Comparison of ENCODE assay signal across 9 cellular contexts in genomic region chr15:63044077-63044644, GRCh38. TPM values are rescaled to one million over a fixed set of nuclear protein-coding genes. Genes with fewer than 3 reads are reported as not detected.
DNase-seq lines count a peak whose midpoint lies in the region; ATAC-seq, FAIRE-seq and TF ChIP-seq lines count a peak whose summit lies in the region.
"Had no signal": no experiment of that assay in that cellular context is flagged by ENCODE, and none has a peak within 500 bp of the region (broad histone marks: within the 10 kb centered on the region; RNA-seq: fewer than 3 reads in every experiment).

No MANE protein-coding gene starts in this region.

- DNase-seq in A549 (ENCODE audit: low read depth in 1 of 2, low spot score in 1 of 2), result no peak
- DNase-seq in M059J (ENCODE audit: low read depth), result peak; percentile 39
- DNase-seq in endothelial cell of umbilical vein (ENCODE audit: low read depth, low spot score), result no peak
- DNase-seq in naive thymus-derived CD4-positive, alpha-beta T cell, result no peak
- no peak for DNase-seq in immature natural killer cell
- no peak for DNase-seq in GF-D8 (lab: John Stamatoyannopoulos, UW)
- DNase-seq in T1000 (lab: John Stamatoyannopoulos, UW), result no peak

- peaks cover 57% of the 10 kb centered on the region for H3K79me2 ChIP-seq in endothelial cell of umbilical vein (ENCODE audit: control insufficient read depth, insufficient read depth, low read length)

- peaks cover 0 to 4% (median 0%) of the 10 kb centered on the region in 11 donors for H3K9me3 Mint-ChIP-seq in naive thymus-derived CD4-positive, alpha-beta T cell
- H3K9me3 Mint-ChIP-seq in immature natural killer cell, result no peaks in the 10 kb centered on the region
- H3K9me3 Mint-ChIP-seq: T-helper 1 cell treated with Interleukin-12 subunit alpha and Interleukin-12 subunit beta and Interleukin-4 antibody, amounts not matched to agents 30 μg/mL and 1 μg/mL, for 36 hours had no signal

- TSS peak; percentile 64 for BruUV-seq in endothelial cell of umbilical vein (replicated peaks; lab: Mats Ljungman, UMichigan)

- H4K20me1 ChIP-seq in endothelial cell of umbilical vein (replicated peaks; ENCODE audit: control insufficient read depth, extremely low read depth, insufficient read depth, low read length), result no peaks in the 10 kb centered on the region

- H3K9me1 ChIP-seq in endothelial cell of umbilical vein (replicated peaks; ENCODE audit: control insufficient read depth, extremely low read depth, insufficient read depth, low read length), result no peaks in the 10 kb centered on the region

- H3K4me1 Mint-ChIP-seq in naive thymus-derived CD4-positive, alpha-beta T cell, result peaks cover 8 to 32% (median 16%) of the 10 kb centered on the region in 7 donors
- H3K4me1 Mint-ChIP-seq in immature natural killer cell, result peaks cover 17 to 18% of the 10 kb centered on the region in 2 donors

- TF ChIP-seq CTCF in A549 (IDR thresholded peaks at IDR 0.05) (no peak), endothelial cell of umbilical vein (IDR thresholded peaks at IDR 0.05; ENCODE audit: extremely low read depth in 1 of 2, insufficient read depth in 1 of 2, low read depth in 1 of 2, low read length in 2 of 2) (no peak)

- H3K4me2 ChIP-seq in A549 (peak overlapping the region; percentile 93), endothelial cell of umbilical vein (ENCODE audit: insufficient read depth, low read length) (peak overlapping the region; percentile 96)

- H3K27me3 Mint-ChIP-seq in naive thymus-derived CD4-positive, alpha-beta T cell, result peaks cover 57 to 84% (median 67%) of the 10 kb centered on the region in 5 donors
- H3K27me3 Mint-ChIP-seq in immature natural killer cell (ENCODE audit: low read depth in 3 of 3), result peaks cover 18 to 45% (median 24%) of the 10 kb centered on the region in 3 donors

- peaks cover 0 to 1% (median 0%) of the 10 kb centered on the region in 5 donors for H3K36me3 Mint-ChIP-seq in naive thymus-derived CD4-positive, alpha-beta T cell
- peaks cover 0 to 5% (median 3%) of the 10 kb centered on the region in 3 donors for H3K36me3 Mint-ChIP-seq in immature natural killer cell

- H3K9me3 ChIP-seq in A549, result peaks cover 6% of the 10 kb centered on the region; the same call in 2 of the 3 replicates
- H3K9me3 ChIP-seq in endothelial cell of umbilical vein (replicated peaks; ENCODE audit: control insufficient read depth, insufficient read depth, low read length), result no peaks in the 10 kb centered on the region
- no peaks in the 10 kb centered on the region for H3K9me3 ChIP-seq in naive thymus-derived CD4-positive, alpha-beta T cell (ENCODE audit: control insufficient read depth in 2 of 3, low read length in 3 of 3)

- H2AFZ ChIP-seq in endothelial cell of umbilical vein (ENCODE audit: low read depth, low read length), result no peak overlapping the region

- POLR2A ChIA-PET in A549 (lab: Yijun Ruan, JAX), result interaction anchor here (0.5 to 7.8 kb wide), 7 partner anchors 13 to 193 kb away, joined by 3 to 98 read pairs (median 4); partner anchors contain the start of gene RPS27L
- POLR2A ChIA-PET in endothelial cell of umbilical vein (lab: Charles Lee), result interaction anchor here (0.8 to 6.6 kb wide), 4 partner anchors 148 to 262 kb away, joined by 3 to 70 read pairs (median 6); no protein-coding TSS in a partner anchor
- POLR2A ChIA-PET in naive thymus-derived CD4-positive, alpha-beta T cell (lab: Charles Lee), result no interaction called here

- no peaks in the 10 kb centered on the region for H3K27me3 ChIP-seq in endothelial cell of umbilical vein (ENCODE audit: control insufficient read depth in 2 of 2, insufficient read depth in 2 of 2, low read length in 2 of 2)
- peaks cover 17 to 29% of the 10 kb centered on the region in 2 donors for H3K27me3 ChIP-seq in naive thymus-derived CD4-positive, alpha-beta T cell (ENCODE audit: control insufficient read depth in 2 of 2, insufficient read depth in 2 of 2, low read length in 2 of 2)

- peaks cover 2 to 8% of the 10 kb centered on the region in 2 experiments for H3K36me3 ChIP-seq in endothelial cell of umbilical vein (ENCODE audit: control insufficient read depth in 2 of 2, extremely low read depth in 1 of 2, insufficient read depth in 2 of 2, low read length in 2 of 2)
- no peaks in the 10 kb centered on the region for H3K36me3 ChIP-seq in naive thymus-derived CD4-positive, alpha-beta T cell (ENCODE audit: control insufficient read depth in 2 of 3, insufficient read depth in 3 of 3, low read length in 3 of 3)

- TF ChIP-seq POLR2A in A549 (IDR thresholded peaks at IDR 0.05; ENCODE audit: low read length) (no peak), endothelial cell of umbilical vein (IDR thresholded peaks at IDR 0.05; ENCODE audit: low read depth, low read length) (no peak)

- no peak overlapping the region for H3K27ac Mint-ChIP-seq in naive thymus-derived CD4-positive, alpha-beta T cell
- H3K27ac Mint-ChIP-seq in immature natural killer cell, result no peak overlapping the region
- H3K27ac Mint-ChIP-seq: T-helper 1 cell treated with Interleukin-12 subunit alpha and Interleukin-12 subunit beta and Interleukin-4 antibody, amounts not matched to agents 30 μg/mL and 1 μg/mL, for 36 hours had no signal

- no peak for TF ChIP-seq EP300 in A549 (IDR thresholded peaks at IDR 0.05)

- ATAC-seq in A549 (no peak), HG03565 (IDR thresholded peaks at IDR 0.05; ENCODE audit: unreplicated experiment) (no peak)
- no peak for ATAC-seq in naive thymus-derived CD4-positive, alpha-beta T cell

- H3K9ac ChIP-seq in endothelial cell of umbilical vein (replicated peaks; ENCODE audit: extremely low read depth, insufficient read depth, low read length), result peak overlapping the region; percentile 97

- no peak for TF ChIP-seq RAD21 in A549 (conservative IDR thresholded peaks at IDR 0.05 in 1 of 2, IDR thresholded peaks at IDR 0.05 in 1 of 2)

- WGBS in A549 (ENCODE audit: missing lambda C conversion rate), result 2% methylated on average over 7 of the region's 7 CpGs

- H3K4me3 ChIP-seq in A549, result peak overlapping the region; percentile 87
- peak overlapping the region; percentile 77 to 95 (median 83) for H3K4me3 ChIP-seq in endothelial cell of umbilical vein (replicated peaks in 1 of 3; ENCODE audit: insufficient read depth in 1 of 3, low read depth in 1 of 3, low read length in 3 of 3)
- no peak overlapping the region for H3K4me3 ChIP-seq in naive thymus-derived CD4-positive, alpha-beta T cell (ENCODE audit: low read length)

- H3K4me3 Mint-ChIP-seq in naive thymus-derived CD4-positive, alpha-beta T cell, result peak overlapping the region in 9 of 10 donors; percentile 7 to 80 (median 49)
- H3K4me3 Mint-ChIP-seq in immature natural killer cell, result peak overlapping the region in 1 of 5 donors; percentile 26
- H3K4me3 Mint-ChIP-seq: T-helper 1 cell treated with Interleukin-12 subunit alpha and Interleukin-12 subunit beta and Interleukin-4 antibody, amounts not matched to agents 30 μg/mL and 1 μg/mL, for 36 hours had no signal

- H3K4me1 ChIP-seq in A549, result peaks cover 36% of the 10 kb centered on the region
- H3K4me1 ChIP-seq in endothelial cell of umbilical vein (ENCODE audit: control insufficient read depth, extremely low read depth, insufficient read depth, low read length), result peaks cover 42% of the 10 kb centered on the region
- peaks cover 9 to 10% of the 10 kb centered on the region in 2 donors for H3K4me1 ChIP-seq in naive thymus-derived CD4-positive, alpha-beta T cell (ENCODE audit: control insufficient read depth in 2 of 2, insufficient read depth in 2 of 2, low read length in 2 of 2)

- dilution Hi-C loops in endothelial cell of umbilical vein (cut with MboI; ENCODE audit: extremely low pct_ligation_motif_present, low sequenced_read_pairs), result no loop called here

- FAIRE-seq in A549 (lab: Jason Lieb, UNC), result peak; percentile 23
- FAIRE-seq in endothelial cell of umbilical vein (lab: Jason Lieb, UNC), result peak; percentile 68

- peak overlapping the region; percentile 94 to 97 for H3K27ac ChIP-seq in A549
- H3K27ac ChIP-seq in endothelial cell of umbilical vein (ENCODE audit: insufficient read depth, low read depth, low read length), result peak overlapping the region; percentile 87
- H3K27ac ChIP-seq in naive thymus-derived CD4-positive, alpha-beta T cell (ENCODE audit: low read depth, low read length), result no peak overlapping the region

- CTCF ChIA-PET in A549 (lab: Yijun Ruan, JAX) (interaction anchor here (0.8 to 50.6 kb wide), 18 partner anchors 10 to 265 kb away, joined by 3 to 1136 read pairs (median 4); no protein-coding TSS in a partner anchor), endothelial cell of umbilical vein (lab: Charles Lee) (interaction anchor here (0.8 to 5.5 kb wide), 8 partner anchors 87 to 261 kb away, joined by 3 to 48 read pairs (median 8); no protein-coding TSS in a partner anchor)
- CTCF ChIA-PET in naive thymus-derived CD4-positive, alpha-beta T cell (lab: Charles Lee), result no interaction called here

- intact Hi-C loops in endothelial cell of umbilical vein (cut with micrococcal nuclease), result no loop called here
- intact Hi-C loops in naive thymus-derived CD4-positive, alpha-beta T cell (cut with micrococcal nuclease), result loop anchor here in 1 of 2 donors (10.0 kb wide), 1 partner anchor 1051 kb away; the partner anchor contains the start of genes CIAO2A and SNX1

TF ChIP-seq in A549, 52 proteins besides CTCF, POLR2A, EP300 and RAD21 (continues in another document):
- TF ChIP-seq MAZ (IDR thresholded peaks at IDR 0.05; ENCODE audit: borderline replicate concordance, low read depth, low read length), result no peak

TF ChIP-seq in endothelial cell of umbilical vein, 7 proteins besides CTCF, POLR2A, EP300 and RAD21 (continues in another document):
- no peak for TF ChIP-seq MYC (IDR thresholded peaks at IDR 0.05; ENCODE audit: low read depth, low read length)

RNA-seq across cellular contexts. Expression of gene TPM1, which starts 1.6 kb away (rescaled TPM):
- polyA plus RNA-seq in A549 (2011; rRNA removed), result 777 and 894 TPM in 2 replicates
- polyA plus RNA-seq in A549 (2012; cell fraction: cytosol; rRNA removed), result 824 and 915 TPM in 2 replicates
- 678 and 876 TPM in 2 replicates for polyA plus RNA-seq in A549 (2012; cell fraction: nucleus; rRNA removed)
- polyA plus RNA-seq in A549 (2017; fragmentation: RNase III; extraction: RNeasy Plus Mini Kit Qiagen cat#74134 plus additional on column Dnase treatment), result 954 to 1,229 TPM (median 1,043 TPM) in 3 replicates
- 537 and 670 TPM in 2 replicates for polyA minus RNA-seq in A549 (2011; rRNA and poly(A)+ RNA removed)
- 1,051 and 1,337 TPM in 2 replicates for total RNA-seq in M059J (2014; rRNA removed; shearing (Covaris generic))
- total RNA-seq in endothelial cell of umbilical vein, result 558 and 678 TPM in 2 replicates
- polyA plus RNA-seq in endothelial cell of umbilical vein, result 518 and 528 TPM in 2 replicates
- 740 and 824 TPM in 2 replicates for polyA plus RNA-seq in endothelial cell of umbilical vein (2011; cell fraction: cytosol; rRNA removed)
- 2,079 and 2,156 TPM in 2 replicates for polyA plus RNA-seq in endothelial cell of umbilical vein (2011; cell fraction: nucleus; rRNA removed)
- 679 and 811 TPM in 2 replicates for polyA plus RNA-seq in endothelial cell of umbilical vein (2012)
- polyA minus RNA-seq in endothelial cell of umbilical vein, result 828 and 932 TPM in 2 replicates
- 30.8 TPM for polyA minus RNA-seq in endothelial cell of umbilical vein (2011; cell fraction: cytosol; rRNA and poly(A)+ RNA removed)
- polyA minus RNA-seq in endothelial cell of umbilical vein (2011; cell fraction: nucleus; rRNA and poly(A)+ RNA removed), result 2,251 and 2,264 TPM in 2 replicates
- 10 to 100 TPM in 4 of 5 experiments, 1 to 10 TPM in 1; 6.0 to 24.7 (median 19.2) TPM for total RNA-seq in naive thymus-derived CD4-positive, alpha-beta T cell
- 10 to 100 TPM in 1 of 2 donors, 1 to 10 TPM in 1; 8.6 to 10.9 TPM for polyA plus RNA-seq in naive thymus-derived CD4-positive, alpha-beta T cell
- polyA plus RNA-seq in immature natural killer cell, result 10 to 100 TPM in 1 of 3 donors, 1 to 10 TPM in 2; 9.1 to 11.9 (median 9.2) TPM

Comparison
In these comparisons a context has a peak if more than half of its experiments do, and no peak if none do; other contexts are left out.
1. RNA of gene TPM1, which starts 1.6 kb away (polyA plus RNA-seq): 678 to 1,229 TPM in A549 and 518 to 2,156 TPM in endothelial cell of umbilical vein; 8.6 to 10.9 TPM in naive thymus-derived CD4-positive, alpha-beta T cell and 9.1 to 11.9 TPM in immature natural killer cell; every median in the first group is over 10 times any median in the second.